ENCODE assay signal across 1 cellular context in the genomic region with DNA sequence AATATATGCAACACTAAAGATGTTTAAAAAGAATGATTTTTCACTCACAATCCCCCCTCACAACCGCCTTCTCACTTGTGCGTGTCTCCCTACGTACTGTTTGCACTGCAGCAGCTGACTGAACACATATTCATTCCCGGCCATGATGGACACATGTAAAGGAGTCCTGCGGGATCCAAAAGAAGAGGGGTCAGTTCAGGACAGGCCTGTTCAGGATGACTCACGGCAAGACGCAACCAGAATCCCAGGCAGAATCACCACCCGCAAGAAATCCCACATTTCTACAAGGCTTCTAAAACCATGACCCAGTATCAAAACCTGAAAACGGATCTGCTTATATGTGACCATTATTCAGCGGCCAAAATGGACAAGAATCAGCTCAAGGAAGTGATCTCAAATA.
TF ChIP-seq lines count a peak whose summit lies in the region.

No MANE protein-coding gene starts in this region.

TF ChIP-seq in WTC11, 78 proteins besides CTCF, POLR2A, EP300 and RAD21 (continued from another document):
- TF ChIP-seq, protein P1, sequence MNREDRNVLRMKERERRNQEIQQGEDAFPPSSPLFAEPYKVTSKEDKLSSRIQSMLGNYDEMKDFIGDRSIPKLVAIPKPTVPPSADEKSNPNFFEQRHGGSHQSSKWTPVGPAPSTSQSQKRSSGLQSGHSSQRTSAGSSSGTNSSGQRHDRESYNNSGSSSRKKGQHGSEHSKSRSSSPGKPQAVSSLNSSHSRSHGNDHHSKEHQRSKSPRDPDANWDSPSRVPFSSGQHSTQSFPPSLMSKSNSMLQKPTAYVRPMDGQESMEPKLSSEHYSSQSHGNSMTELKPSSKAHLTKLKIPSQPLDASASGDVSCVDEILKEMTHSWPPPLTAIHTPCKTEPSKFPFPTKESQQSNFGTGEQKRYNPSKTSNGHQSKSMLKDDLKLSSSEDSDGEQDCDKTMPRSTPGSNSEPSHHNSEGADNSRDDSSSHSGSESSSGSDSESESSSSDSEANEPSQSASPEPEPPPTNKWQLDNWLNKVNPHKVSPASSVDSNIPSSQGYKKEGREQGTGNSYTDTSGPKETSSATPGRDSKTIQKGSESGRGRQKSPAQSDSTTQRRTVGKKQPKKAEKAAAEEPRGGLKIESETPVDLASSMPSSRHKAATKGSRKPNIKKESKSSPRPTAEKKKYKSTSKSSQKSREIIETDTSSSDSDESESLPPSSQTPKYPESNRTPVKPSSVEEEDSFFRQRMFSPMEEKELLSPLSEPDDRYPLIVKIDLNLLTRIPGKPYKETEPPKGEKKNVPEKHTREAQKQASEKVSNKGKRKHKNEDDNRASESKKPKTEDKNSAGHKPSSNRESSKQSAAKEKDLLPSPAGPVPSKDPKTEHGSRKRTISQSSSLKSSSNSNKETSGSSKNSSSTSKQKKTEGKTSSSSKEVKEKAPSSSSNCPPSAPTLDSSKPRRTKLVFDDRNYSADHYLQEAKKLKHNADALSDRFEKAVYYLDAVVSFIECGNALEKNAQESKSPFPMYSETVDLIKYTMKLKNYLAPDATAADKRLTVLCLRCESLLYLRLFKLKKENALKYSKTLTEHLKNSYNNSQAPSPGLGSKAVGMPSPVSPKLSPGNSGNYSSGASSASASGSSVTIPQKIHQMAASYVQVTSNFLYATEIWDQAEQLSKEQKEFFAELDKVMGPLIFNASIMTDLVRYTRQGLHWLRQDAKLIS (CRISPR knock-in tag; IDR thresholded peaks at IDR 0.05; ENCODE audit: borderline replicate concordance) = no peak
- TF ChIP-seq RELA (CRISPR knock-in tag; IDR thresholded peaks at IDR 0.05; ENCODE audit: borderline replicate concordance) (no peak), SMAD3 (CRISPR knock-in tag; IDR thresholded peaks at IDR 0.05; ENCODE audit: borderline replicate concordance) (no peak), ZBTB21 (CRISPR knock-in tag; IDR thresholded peaks at IDR 0.05; ENCODE audit: borderline replicate concordance) (no peak), CDX4 (CRISPR knock-in tag; IDR thresholded peaks at IDR 0.05; ENCODE audit: borderline replicate concordance) (no peak), USF1 (CRISPR knock-in tag; IDR thresholded peaks at IDR 0.05) (no peak), ZNF671 (CRISPR knock-in tag; IDR thresholded peaks at IDR 0.05) (no peak)
- TF ChIP-seq, protein P2, sequence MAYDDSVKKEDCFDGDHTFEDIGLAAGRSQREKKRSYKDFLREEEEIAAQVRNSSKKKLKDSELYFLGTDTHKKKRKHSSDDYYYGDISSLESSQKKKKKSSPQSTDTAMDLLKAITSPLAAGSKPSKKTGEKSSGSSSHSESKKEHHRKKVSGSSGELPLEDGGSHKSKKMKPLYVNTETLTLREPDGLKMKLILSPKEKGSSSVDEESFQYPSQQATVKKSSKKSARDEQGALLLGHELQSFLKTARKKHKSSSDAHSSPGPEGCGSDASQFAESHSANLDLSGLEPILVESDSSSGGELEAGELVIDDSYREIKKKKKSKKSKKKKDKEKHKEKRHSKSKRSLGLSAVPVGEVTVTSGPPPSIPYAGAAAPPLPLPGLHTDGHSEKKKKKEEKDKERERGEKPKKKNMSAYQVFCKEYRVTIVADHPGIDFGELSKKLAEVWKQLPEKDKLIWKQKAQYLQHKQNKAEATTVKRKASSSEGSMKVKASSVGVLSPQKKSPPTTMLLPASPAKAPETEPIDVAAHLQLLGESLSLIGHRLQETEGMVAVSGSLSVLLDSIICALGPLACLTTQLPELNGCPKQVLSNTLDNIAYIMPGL (CRISPR knock-in tag; IDR thresholded peaks at IDR 0.05) = no peak
